In the genomic region with DNA sequence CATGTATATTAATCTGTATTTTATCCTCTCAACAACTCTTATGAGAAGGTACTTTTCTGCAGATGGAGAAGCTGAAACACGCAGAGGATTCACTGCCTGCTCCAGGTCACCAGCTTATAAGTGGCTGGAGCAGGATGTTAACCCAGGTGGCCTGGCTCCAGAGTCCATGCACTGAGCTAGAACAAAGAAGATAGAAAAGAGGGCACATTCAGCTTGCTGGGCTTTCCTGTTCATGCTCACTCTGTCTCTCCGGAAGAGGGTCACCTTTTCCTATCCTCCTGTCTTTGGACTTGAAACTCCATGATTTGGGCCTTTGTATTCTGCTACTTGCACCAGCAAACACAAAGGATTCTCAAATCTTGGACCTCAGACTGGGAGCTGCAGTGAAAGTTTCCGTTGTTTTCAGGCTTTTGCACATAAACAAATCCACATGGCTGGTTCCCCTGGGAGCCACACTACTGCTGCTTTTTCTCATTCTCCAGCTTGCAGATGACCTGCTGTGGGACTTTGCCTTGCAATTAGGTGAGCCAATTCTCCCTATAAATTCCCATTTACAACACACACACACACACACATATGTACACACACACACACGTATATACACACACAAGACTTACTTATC, we compare ENCODE assay signal across 8 cellular contexts.
DNase-seq lines count a peak whose midpoint lies in the region; ATAC-seq and TF ChIP-seq lines count a peak whose summit lies in the region.

No MANE protein-coding gene starts in this region.

- H3K27me3 Mint-ChIP-seq in brain = peaks cover 16% of the 10 kb centered on the region
- peaks cover 3% of the 10 kb centered on the region for H3K27me3 Mint-ChIP-seq in neural progenitor cell (ENCODE audit: insufficient read depth, low read depth)

- peak overlapping the region; percentile 71 for H2AFZ ChIP-seq in neural progenitor cell (replicated peaks)

- peaks cover 19% of the 10 kb centered on the region for H3K36me3 Mint-ChIP-seq in brain
- H3K36me3 Mint-ChIP-seq in neural progenitor cell = no peaks in the 10 kb centered on the region

- H3K4me1 Mint-ChIP-seq in brain (peaks cover 54% of the 10 kb centered on the region), neural progenitor cell (peaks cover 29% of the 10 kb centered on the region)

- peak overlapping the region; percentile 91 for H3K4me2 ChIP-seq in neural progenitor cell

- H3F3A ChIP-seq in neural progenitor cell (ENCODE audit: low read depth) = no peaks in the 10 kb centered on the region

- peak overlapping the region; percentile 96 to 98 (median 97) for H3K27ac Mint-ChIP-seq in brain
- peak overlapping the region; percentile 78 for H3K27ac Mint-ChIP-seq in neural progenitor cell

- no peak for TF ChIP-seq POLR2A in GM18505 (IDR thresholded peaks at IDR 0.05; ENCODE audit: borderline replicate concordance, extremely low read depth, insufficient read depth, insufficient read length)

- peaks cover 9% of the 10 kb centered on the region for H3K4me1 ChIP-seq in neural progenitor cell

- H4K20me1 ChIP-seq in neural progenitor cell (ENCODE audit: low read depth) = peaks cover 35% of the 10 kb centered on the region

- TF ChIP-seq CTCF in brain (conservative IDR thresholded peaks at IDR 0.05) (no peak), neural progenitor cell (IDR thresholded peaks at IDR 0.05) (no peak)

- H3K27me3 ChIP-seq in neural progenitor cell = no peaks in the 10 kb centered on the region

- H3K27ac ChIP-seq in neural progenitor cell = no peak overlapping the region

- no peaks in the 10 kb centered on the region for H3K9me3 ChIP-seq in neural progenitor cell (ENCODE audit: low read depth)

- H3K9ac ChIP-seq in neural progenitor cell = no peak overlapping the region

- no peak for ATAC-seq in HG03460 (IDR thresholded peaks at IDR 0.05; ENCODE audit: unreplicated experiment)
- no peak for ATAC-seq in GM18505 (IDR thresholded peaks at IDR 0.05; ENCODE audit: unreplicated experiment)

- H3K9me3 Mint-ChIP-seq in brain (peaks cover 0 to 2% (median 0%) of the 10 kb centered on the region in 5 experiments), neural progenitor cell (no peaks in the 10 kb centered on the region)

- H3K4me3 Mint-ChIP-seq in brain (peak overlapping the region; percentile 84 to 95 (median 91)), neural progenitor cell (peak overlapping the region; percentile 97)

- H3K79me2 ChIP-seq in neural progenitor cell (ENCODE audit: low read depth) = peaks cover 44% of the 10 kb centered on the region

- DNase-seq in DMS79 treated with DMSO at 0.1 percent for 48 hours (lab: John Stamatoyannopoulos, UW) (peak; percentile 16), DMS79 (lab: John Stamatoyannopoulos, UW) (no peak), NCI-H1092 (lab: John Stamatoyannopoulos, UW) (peak; percentile 40), neural progenitor cell (ENCODE audit: low spot score) (no peak), islet precursor cell (no peak)

- no peak overlapping the region for H3K4me3 ChIP-seq in neural progenitor cell

- no peaks in the 10 kb centered on the region for H3K36me3 ChIP-seq in neural progenitor cell

Comparison
In these comparisons a context has a peak if more than half of its experiments do, and no peak if none do; other contexts are left out.
1. DNase-seq: peak in DMS79 treated with DMSO at 0.1 percent for 48 hours (single experiment) and NCI-H1092 (single experiment); none in DMS79 (single experiment), neural progenitor cell (single experiment) and islet precursor cell (single experiment).